1 cellular context compared by ENCODE assay signal in the genomic region with DNA sequence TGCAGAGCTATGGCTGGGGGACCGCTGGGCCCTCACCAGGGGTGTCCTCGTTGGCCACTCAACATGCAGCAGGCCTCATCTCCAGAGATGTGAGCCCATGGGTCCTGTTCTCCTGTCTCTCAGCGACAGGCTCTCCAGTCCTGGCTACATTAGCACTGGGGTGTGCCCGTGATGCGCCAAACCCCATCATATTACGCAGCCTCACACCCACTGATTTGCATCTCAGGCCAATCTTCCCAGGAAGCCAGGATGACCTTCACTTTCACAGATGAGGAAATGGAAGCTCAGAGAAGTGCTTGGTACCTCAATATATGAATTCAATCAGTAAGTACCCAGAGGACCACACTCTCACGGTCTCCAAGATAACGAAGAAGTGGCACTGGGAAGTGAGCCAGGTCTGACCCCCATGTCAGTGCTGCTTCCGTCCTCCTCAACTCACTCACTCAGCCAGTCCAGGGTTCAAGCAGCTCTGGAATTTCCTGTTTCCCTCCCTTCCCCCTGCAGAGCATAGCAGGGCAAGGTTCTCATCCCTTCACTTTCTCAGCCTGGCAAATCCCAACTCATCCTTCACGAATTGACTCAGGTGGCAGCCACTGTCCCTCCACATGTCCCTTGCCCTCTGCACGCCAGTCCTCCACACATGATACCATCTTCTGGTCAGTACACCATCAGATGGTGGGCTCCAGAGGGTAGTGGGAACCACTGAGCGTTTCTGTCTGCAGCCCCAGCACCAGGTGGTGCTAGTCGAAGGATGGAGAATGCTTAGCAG.
TF ChIP-seq lines count a peak whose summit lies in the region.

No MANE protein-coding gene starts in this region.

TF ChIP-seq in HepG2, 621 proteins besides CTCF, POLR2A, EP300 and RAD21 (continued from another document and continues in another):
- 0 out of 2 replicates have a peak, but pooled peaks have one; percentile 36 for TF ChIP-seq MXD4 (CRISPR knock-in tag; IDR thresholded peaks at IDR 0.05)
- no peak for TF ChIP-seq ZBTB10 (CRISPR knock-in tag; IDR thresholded peaks at IDR 0.05; ENCODE audit: borderline replicate concordance)
- TF ChIP-seq EEA1 (CRISPR knock-in tag; IDR thresholded peaks at IDR 0.05; ENCODE audit: borderline replicate concordance): no peak
- peak; percentile 50; the same call in 1 of the 2 replicates for TF ChIP-seq ZNF598 (CRISPR knock-in tag; IDR thresholded peaks at IDR 0.05; ENCODE audit: borderline replicate concordance)
- peak; percentile 98 for TF ChIP-seq TEAD3 (CRISPR knock-in tag; optimal IDR thresholded peaks at IDR 0.05; ENCODE audit: borderline replicate concordance)
- peak; percentile 25; the same call in 1 of the 2 replicates for TF ChIP-seq ZNF556 (CRISPR knock-in tag; IDR thresholded peaks at IDR 0.05; ENCODE audit: borderline replicate concordance)
- TF ChIP-seq, protein P1, sequence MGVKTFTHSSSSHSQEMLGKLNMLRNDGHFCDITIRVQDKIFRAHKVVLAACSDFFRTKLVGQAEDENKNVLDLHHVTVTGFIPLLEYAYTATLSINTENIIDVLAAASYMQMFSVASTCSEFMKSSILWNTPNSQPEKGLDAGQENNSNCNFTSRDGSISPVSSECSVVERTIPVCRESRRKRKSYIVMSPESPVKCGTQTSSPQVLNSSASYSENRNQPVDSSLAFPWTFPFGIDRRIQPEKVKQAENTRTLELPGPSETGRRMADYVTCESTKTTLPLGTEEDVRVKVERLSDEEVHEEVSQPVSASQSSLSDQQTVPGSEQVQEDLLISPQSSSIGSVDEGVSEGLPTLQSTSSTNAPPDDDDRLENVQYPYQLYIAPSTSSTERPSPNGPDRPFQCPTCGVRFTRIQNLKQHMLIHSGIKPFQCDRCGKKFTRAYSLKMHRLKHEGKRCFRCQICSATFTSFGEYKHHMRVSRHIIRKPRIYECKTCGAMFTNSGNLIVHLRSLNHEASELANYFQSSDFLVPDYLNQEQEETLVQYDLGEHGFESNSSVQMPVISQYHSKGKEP (CRISPR knock-in tag; IDR thresholded peaks at IDR 0.05): no peak
- 0 out of 2 replicates have a peak, but pooled peaks have one; percentile 37 for TF ChIP-seq ZNF263 (CRISPR knock-in tag; IDR thresholded peaks at IDR 0.05)
- no peak for TF ChIP-seq EHMT2 (IDR thresholded peaks at IDR 0.05; ENCODE audit: borderline replicate concordance, low read depth, low read length)
- TF ChIP-seq ZNF281 (CRISPR knock-in tag; IDR thresholded peaks at IDR 0.05; ENCODE audit: borderline replicate concordance): peak; percentile 29; the same call in 1 of the 2 replicates
- TF ChIP-seq RELA (CRISPR knock-in tag; IDR thresholded peaks at IDR 0.05): no peak
- TF ChIP-seq ELF1 (CRISPR knock-in tag; IDR thresholded peaks at IDR 0.05): no peak
- TF ChIP-seq ETV5 (CRISPR knock-in tag; IDR thresholded peaks at IDR 0.05; ENCODE audit: borderline replicate concordance): peak; percentile 94
- TF ChIP-seq MZF1 (CRISPR knock-in tag; IDR thresholded peaks at IDR 0.05; ENCODE audit: borderline replicate concordance): no peak
- peak; percentile 50; the same call in 1 of the 2 replicates for TF ChIP-seq FOXO1 (CRISPR knock-in tag; IDR thresholded peaks at IDR 0.05)
- TF ChIP-seq GTF2F1 (IDR thresholded peaks at IDR 0.05; ENCODE audit: low read length): no peak
- TF ChIP-seq POLR2G (IDR thresholded peaks at IDR 0.05; ENCODE audit: low read depth, low read length): no peak
- TF ChIP-seq, protein P2, sequence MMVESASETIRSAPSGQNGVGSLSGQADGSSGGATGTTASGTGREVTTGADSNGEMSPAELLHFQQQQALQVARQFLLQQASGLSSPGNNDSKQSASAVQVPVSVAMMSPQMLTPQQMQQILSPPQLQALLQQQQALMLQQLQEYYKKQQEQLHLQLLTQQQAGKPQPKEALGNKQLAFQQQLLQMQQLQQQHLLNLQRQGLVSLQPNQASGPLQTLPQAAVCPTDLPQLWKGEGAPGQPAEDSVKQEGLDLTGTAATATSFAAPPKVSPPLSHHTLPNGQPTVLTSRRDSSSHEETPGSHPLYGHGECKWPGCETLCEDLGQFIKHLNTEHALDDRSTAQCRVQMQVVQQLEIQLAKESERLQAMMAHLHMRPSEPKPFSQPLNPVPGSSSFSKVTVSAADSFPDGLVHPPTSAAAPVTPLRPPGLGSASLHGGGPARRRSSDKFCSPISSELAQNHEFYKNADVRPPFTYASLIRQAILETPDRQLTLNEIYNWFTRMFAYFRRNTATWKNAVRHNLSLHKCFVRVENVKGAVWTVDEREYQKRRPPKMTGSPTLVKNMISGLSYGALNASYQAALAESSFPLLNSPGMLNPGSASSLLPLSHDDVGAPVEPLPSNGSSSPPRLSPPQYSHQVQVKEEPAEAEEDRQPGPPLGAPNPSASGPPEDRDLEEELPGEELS (CRISPR knock-in tag; IDR thresholded peaks at IDR 0.05): peak; percentile 42; the same call in 1 of the 2 replicates
- 0 out of 2 replicates have a peak, but pooled peaks have one; percentile 25 for TF ChIP-seq ZNF609 (CRISPR knock-in tag; IDR thresholded peaks at IDR 0.05; ENCODE audit: borderline replicate concordance)
- no peak for TF ChIP-seq CERS6 (CRISPR knock-in tag; IDR thresholded peaks at IDR 0.05)
- no peak for TF ChIP-seq ZNF264 (CRISPR knock-in tag; IDR thresholded peaks at IDR 0.05)
- TF ChIP-seq, protein P3, sequence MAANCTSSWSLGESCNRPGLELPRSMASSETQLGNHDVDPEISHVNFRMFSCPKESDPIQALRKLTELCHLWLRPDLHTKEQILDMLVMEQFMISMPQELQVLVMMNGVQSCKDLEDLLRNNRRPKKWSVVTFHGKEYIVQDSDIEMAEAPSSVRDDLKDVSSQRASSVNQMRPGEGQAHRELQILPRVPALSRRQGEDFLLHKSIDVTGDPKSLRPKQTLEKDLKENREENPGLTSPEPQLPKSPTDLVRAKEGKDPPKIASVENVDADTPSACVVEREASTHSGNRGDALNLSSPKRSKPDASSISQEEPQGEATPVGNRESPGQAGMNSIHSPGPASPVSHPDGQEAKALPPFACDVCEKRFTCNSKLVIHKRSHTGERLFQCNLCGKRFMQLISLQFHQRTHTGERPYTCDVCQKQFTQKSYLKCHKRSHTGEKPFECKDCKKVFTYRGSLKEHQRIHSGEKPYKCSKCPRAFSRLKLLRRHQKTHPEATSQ (CRISPR knock-in tag; IDR thresholded peaks at IDR 0.05; ENCODE audit: borderline replicate concordance): no peak
- peak; percentile 92 for TF ChIP-seq ZNF687 (CRISPR knock-in tag; IDR thresholded peaks at IDR 0.05)
- TF ChIP-seq, protein P4, sequence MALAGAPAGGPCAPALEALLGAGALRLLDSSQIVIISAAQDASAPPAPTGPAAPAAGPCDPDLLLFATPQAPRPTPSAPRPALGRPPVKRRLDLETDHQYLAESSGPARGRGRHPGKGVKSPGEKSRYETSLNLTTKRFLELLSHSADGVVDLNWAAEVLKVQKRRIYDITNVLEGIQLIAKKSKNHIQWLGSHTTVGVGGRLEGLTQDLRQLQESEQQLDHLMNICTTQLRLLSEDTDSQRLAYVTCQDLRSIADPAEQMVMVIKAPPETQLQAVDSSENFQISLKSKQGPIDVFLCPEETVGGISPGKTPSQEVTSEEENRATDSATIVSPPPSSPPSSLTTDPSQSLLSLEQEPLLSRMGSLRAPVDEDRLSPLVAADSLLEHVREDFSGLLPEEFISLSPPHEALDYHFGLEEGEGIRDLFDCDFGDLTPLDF (CRISPR knock-in tag; IDR thresholded peaks at IDR 0.05): no peak
- TF ChIP-seq ERF (CRISPR knock-in tag; IDR thresholded peaks at IDR 0.05): 0 out of 2 replicates have a peak, but pooled peaks have one; percentile 38
